In genomic region chr2:46547223-46548102, GRCh38 we compare ENCODE assay signal across 8 cellular contexts. TPM values are rescaled to one million over a fixed set of nuclear protein-coding genes. Genes with fewer than 3 reads are reported as not detected.
DNase-seq lines count a peak whose midpoint lies in the region; ATAC-seq, FAIRE-seq and TF ChIP-seq lines count a peak whose summit lies in the region.
"Had no signal": no experiment of that assay in that cellular context is flagged by ENCODE, and none has a peak within 500 bp of the region (broad histone marks: within the 10 kb centered on the region; RNA-seq: fewer than 3 reads in every experiment).

No MANE protein-coding gene starts in this region.

- H3K4me3 ChIP-seq in KMS-11 (IDR thresholded peaks at IDR 0.05; ENCODE audit: insufficient read depth, low read depth, low read length) (no peak overlapping the region), left lung (peak overlapping the region in 1 of 2 donors; percentile 2), stomach smooth muscle (ENCODE audit: low read length in 2 of 2) (peak overlapping the region; percentile 7 to 35)
- no peak overlapping the region for H3K4me3 ChIP-seq in effector memory CD4-positive, alpha-beta T cell (ENCODE audit: insufficient read depth, low read depth, low read length, poor library complexity, severe bottlenecking)

- H3K27ac ChIP-seq in KMS-11 (peak overlapping the region; percentile 87; the same call in 1 of the 2 replicates), angular gyrus (ENCODE audit: low read depth, low read length) (peak overlapping the region; percentile 29), left lung (peak overlapping the region; percentile 1 to 76), stomach smooth muscle (ENCODE audit: low read length) (peak overlapping the region; percentile 60)
- H3K27ac ChIP-seq in effector memory CD4-positive, alpha-beta T cell (ENCODE audit: insufficient read depth, low read length, poor library complexity, severe bottlenecking): no peak overlapping the region

- H3K9ac ChIP-seq in KMS-11: no peak overlapping the region
- H3K9ac ChIP-seq in stomach smooth muscle (ENCODE audit: low read length in 2 of 2): peak overlapping the region in 1 of 2 donors; percentile 29

- no peaks in the 10 kb centered on the region for H3K36me3 ChIP-seq in KMS-11 (ENCODE audit: insufficient read depth)
- peaks cover 0 to 28% of the 10 kb centered on the region in 2 donors for H3K36me3 ChIP-seq in left lung
- H3K36me3 ChIP-seq in stomach smooth muscle (ENCODE audit: control insufficient read depth in 2 of 2, insufficient read depth in 2 of 2, low read length in 2 of 2): peaks cover 0 to 12% of the 10 kb centered on the region in 2 donors
- no peaks in the 10 kb centered on the region for H3K36me3 ChIP-seq in effector memory CD4-positive, alpha-beta T cell (ENCODE audit: control insufficient read depth, insufficient read depth, low read length)

- peak in 1 of 2 donors; percentile 74 for DNase-seq in left lung
- DNase-seq in effector memory CD4-positive, alpha-beta T cell: no peak
- DNase-seq in HTR-8/SVneo (ENCODE audit: insufficient read length, low spot score): no peak
- no peak for DNase-seq in T-helper 2 cell

- H3K27me3 ChIP-seq in KMS-11 (ENCODE audit: insufficient read depth, low read depth): no peaks in the 10 kb centered on the region
- H3K27me3 ChIP-seq in left lung: no peaks in the 10 kb centered on the region
- no peaks in the 10 kb centered on the region for H3K27me3 ChIP-seq in stomach smooth muscle (ENCODE audit: control insufficient read depth in 1 of 2, insufficient read depth in 2 of 2, low read length in 2 of 2)
- no peaks in the 10 kb centered on the region for H3K27me3 ChIP-seq in effector memory CD4-positive, alpha-beta T cell (replicated peaks; ENCODE audit: control insufficient read depth, insufficient read depth, low read length, poor library complexity, severe bottlenecking)

- no peak overlapping the region for H2AFZ ChIP-seq in KMS-11 (ENCODE audit: low read depth)

- H3K9me3 ChIP-seq in left lung: no peaks in the 10 kb centered on the region
- H3K9me3 ChIP-seq in stomach smooth muscle (ENCODE audit: control insufficient read depth in 2 of 2, low read length in 2 of 2): no peaks in the 10 kb centered on the region
- H3K9me3 ChIP-seq in effector memory CD4-positive, alpha-beta T cell (ENCODE audit: control insufficient read depth, low read length): no peaks in the 10 kb centered on the region

- H3K4me1 ChIP-seq in KMS-11 (ENCODE audit: low read depth, poor library complexity, severe bottlenecking) (peaks cover 65% of the 10 kb centered on the region), left lung (peaks cover 10 to 86% of the 10 kb centered on the region in 2 donors), stomach smooth muscle (ENCODE audit: control insufficient read depth, insufficient read depth, low read length) (peaks cover 72% of the 10 kb centered on the region)
- peaks cover 9% of the 10 kb centered on the region for H3K4me1 ChIP-seq in effector memory CD4-positive, alpha-beta T cell (ENCODE audit: control insufficient read depth, insufficient read depth, low read length, poor library complexity, severe bottlenecking)

- ATAC-seq in left lung: peak; percentile 9

- intact Hi-C loops in left lung (cut with DNase I): no loop called here

- H4K20me1 ChIP-seq in KMS-11 (ENCODE audit: insufficient read depth): no peaks in the 10 kb centered on the region

- TF ChIP-seq CTCF in KMS-11 (conservative IDR thresholded peaks at IDR 0.05; ENCODE audit: low read depth, low read length) (no peak), left lung (IDR thresholded peaks at IDR 0.05) (no peak)

- no peak for FAIRE-seq in HTR-8/SVneo (lab: Jason Lieb, UNC)
- FAIRE-seq: endothelial cell of umbilical vein had no signal

- H3K4me2 ChIP-seq in KMS-11: peak overlapping the region; percentile 99

- H3K79me2 ChIP-seq in KMS-11 (ENCODE audit: insufficient read depth, low read depth): peaks cover 22% of the 10 kb centered on the region; the same call in 1 of the 2 replicates

RNA-seq across cellular contexts. Expression of gene ATP6V1E2, which starts 5.1 kb away (rescaled TPM):
- total RNA-seq in left lung: 1 to 10 TPM; 4.5 to 7.5 TPM

RNA-seq across cellular contexts. Expression of gene RHOQ, which starts 5.2 kb away (rescaled TPM):
- 100 to 1,000 TPM in 1 of 2 donors, 10 to 100 TPM in 1; 79.1 to 103 TPM for total RNA-seq in left lung

Comparison
In these comparisons a context has a peak if more than half of its experiments do, and no peak if none do; other contexts are left out.
1. H3K4me3 ChIP-seq: peak in stomach smooth muscle (2 of 2); none in KMS-11 (single experiment) and effector memory CD4-positive, alpha-beta T cell (single experiment).